Comparison of ENCODE assay signal across 16 cellular contexts in the genomic region with DNA sequence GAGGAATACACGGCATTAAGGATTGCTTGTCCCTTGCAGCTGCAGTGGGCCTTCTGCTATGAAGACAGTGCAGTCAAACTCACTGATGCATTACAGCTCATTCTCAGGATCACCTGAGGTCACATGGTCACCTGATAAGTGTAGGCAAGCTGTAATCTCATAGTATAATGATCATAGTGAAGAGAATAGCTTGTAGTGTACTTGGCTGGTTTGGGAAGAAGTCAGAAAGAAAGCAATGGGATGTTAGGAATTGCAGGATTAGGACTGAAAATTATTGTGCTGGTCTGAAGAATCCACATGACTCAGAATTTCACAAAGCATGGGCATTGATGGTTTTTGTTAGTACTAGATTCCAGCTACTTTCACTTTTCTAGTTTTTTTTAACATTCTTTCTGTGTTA.
DNase-seq lines count a peak whose midpoint lies in the region; ATAC-seq and TF ChIP-seq lines count a peak whose summit lies in the region.
"Had no signal": no experiment of that assay in that cellular context is flagged by ENCODE, and none has a peak within 500 bp of the region (broad histone marks: within the 10 kb centered on the region; RNA-seq: fewer than 3 reads in every experiment).

No MANE protein-coding gene starts in this region.

- H3K27ac ChIP-seq in RWPE2 (ENCODE audit: poor library complexity, severe bottlenecking), result peak overlapping the region; percentile 2
- H3K27ac ChIP-seq: upper lobe of right lung had no signal

- POLR2A ChIA-PET in activated CD4-positive, alpha-beta T cell treated with anti-CD3 and anti-CD28 coated beads, Interleukin-2, amount 10 ng/mL, durations not matched to agents 7 days and 5 days (lab: Charles Lee), result no interaction called here

- ATAC-seq in GM18511 (IDR thresholded peaks at IDR 0.05; ENCODE audit: unreplicated experiment), result peak; percentile 47
- no peak for ATAC-seq in RWPE2 (ENCODE audit: low read depth)
- no peak for ATAC-seq in memory B cell (ENCODE audit: low read depth)
- ATAC-seq in HG02884 (IDR thresholded peaks at IDR 0.05; ENCODE audit: unreplicated experiment), result no peak
- ATAC-seq in activated CD8-positive, alpha-beta memory T cell treated with anti-CD3 and anti-CD28 coated beads, Interleukin-2, amount 10 ng/mL, durations not matched to agents 7 days and 5 days, result no peak
- ATAC-seq: left lobe of liver, PC-3, upper lobe of right lung had no signal

- H3K27me3 ChIP-seq in RWPE2 (ENCODE audit: insufficient read depth, poor library complexity, severe bottlenecking), result no peaks in the 10 kb centered on the region
- H3K27me3 ChIP-seq: upper lobe of right lung had no signal

- peaks cover 47% of the 10 kb centered on the region for H3K4me1 ChIP-seq in RWPE2 (ENCODE audit: insufficient read depth, poor library complexity, severe bottlenecking)

- CTCF ChIA-PET in activated CD4-positive, alpha-beta T cell treated with anti-CD3 and anti-CD28 coated beads, Interleukin-2, amount 10 ng/mL, durations not matched to agents 7 days and 5 days (lab: Charles Lee), result no interaction called here
- CTCF ChIA-PET in activated CD8-positive, alpha-beta memory T cell treated with anti-CD3 and anti-CD28 coated beads, Interleukin-2, amount 10 ng/mL, durations not matched to agents 7 days and 5 days (lab: Charles Lee), result interaction anchor here (0.8 kb wide), 1 partner anchor 61 kb away, joined by 3 read pairs; no protein-coding TSS in a partner anchor

- TF ChIP-seq CTCF in AG10803 (conservative IDR thresholded peaks at IDR 0.05; ENCODE audit: low read length), result no peak
- TF ChIP-seq CTCF in RWPE2 (IDR thresholded peaks at IDR 0.05; ENCODE audit: poor library complexity, severe bottlenecking), result no peak

- H3K9me3 ChIP-seq in RWPE2 (ENCODE audit: severe bottlenecking), result no peaks in the 10 kb centered on the region
- H3K9me3 ChIP-seq: upper lobe of right lung had no signal

- peak; percentile 55 for DNase-seq in AG10803 (ENCODE audit: low read depth)
- no peak for DNase-seq in RWPE2 (ENCODE audit: low spot score)
- DNase-seq in memory B cell (ENCODE audit: low spot score in 2 of 2), result no peak
- no peak for DNase-seq in activated CD4-positive, alpha-beta T cell treated with anti-CD3 and anti-CD28 coated beads, Interleukin-2, amount 10 ng/mL, durations not matched to agents 7 days and 5 days
- no peak for DNase-seq in activated CD8-positive, alpha-beta memory T cell treated with anti-CD3 and anti-CD28 coated beads, Interleukin-2, amount 10 ng/mL, durations not matched to agents 7 days and 5 days
- DNase-seq: activated CD4-positive, CD25-positive, alpha-beta regulatory T cell; activated naive CD8-positive, alpha-beta T cell treated with anti-CD3 and anti-CD28 coated beads for 36 hours; GF-D8; H9; naive B cell; PC-3; stimulated activated CD4-positive, alpha-beta T cell treated with anti-CD3 and anti-CD28 coated beads, Interleukin-4, amount 100 ng/mL, for 1 hour; upper lobe of right lung had no signal

- peaks cover 16% of the 10 kb centered on the region for H3K36me3 Mint-ChIP-seq in memory B cell
- H3K36me3 Mint-ChIP-seq in activated CD4-positive, alpha-beta T cell treated with anti-CD3 and anti-CD28 coated beads, Interleukin-2, amount 10 ng/mL, durations not matched to agents 7 days and 5 days (ENCODE audit: low read depth), result no peaks in the 10 kb centered on the region
- peaks cover 4% of the 10 kb centered on the region for H3K36me3 Mint-ChIP-seq in activated CD8-positive, alpha-beta memory T cell treated with anti-CD3 and anti-CD28 coated beads, Interleukin-2, amount 10 ng/mL, durations not matched to agents 7 days and 5 days

- no peaks in the 10 kb centered on the region for H3K9me3 Mint-ChIP-seq in memory B cell
- no peaks in the 10 kb centered on the region for H3K9me3 Mint-ChIP-seq in activated CD4-positive, alpha-beta T cell treated with anti-CD3 and anti-CD28 coated beads, Interleukin-2, amount 10 ng/mL, durations not matched to agents 7 days and 5 days
- no peaks in the 10 kb centered on the region for H3K9me3 Mint-ChIP-seq in activated CD8-positive, alpha-beta memory T cell treated with anti-CD3 and anti-CD28 coated beads, Interleukin-2, amount 10 ng/mL, durations not matched to agents 7 days and 5 days (ENCODE audit: low read depth)
- H3K9me3 Mint-ChIP-seq: activated naive CD8-positive, alpha-beta T cell treated with anti-CD3 and anti-CD28 coated beads for 36 hours; H9; naive B cell had no signal

- peaks cover 34% of the 10 kb centered on the region for H3K4me1 Mint-ChIP-seq in memory B cell
- no peaks in the 10 kb centered on the region for H3K4me1 Mint-ChIP-seq in activated CD4-positive, alpha-beta T cell treated with anti-CD3 and anti-CD28 coated beads, Interleukin-2, amount 10 ng/mL, durations not matched to agents 7 days and 5 days
- peaks cover 1% of the 10 kb centered on the region for H3K4me1 Mint-ChIP-seq in activated CD8-positive, alpha-beta memory T cell treated with anti-CD3 and anti-CD28 coated beads, Interleukin-2, amount 10 ng/mL, durations not matched to agents 7 days and 5 days
- H3K4me1 Mint-ChIP-seq: H9 had no signal

- H3K27me3 Mint-ChIP-seq in memory B cell, result no peaks in the 10 kb centered on the region
- H3K27me3 Mint-ChIP-seq in activated CD4-positive, alpha-beta T cell treated with anti-CD3 and anti-CD28 coated beads, Interleukin-2, amount 10 ng/mL, durations not matched to agents 7 days and 5 days, result no peaks in the 10 kb centered on the region
- H3K27me3 Mint-ChIP-seq in activated CD8-positive, alpha-beta memory T cell treated with anti-CD3 and anti-CD28 coated beads, Interleukin-2, amount 10 ng/mL, durations not matched to agents 7 days and 5 days, result no peaks in the 10 kb centered on the region
- H3K27me3 Mint-ChIP-seq: activated naive CD8-positive, alpha-beta T cell treated with anti-CD3 and anti-CD28 coated beads for 36 hours; naive B cell had no signal

- no peaks in the 10 kb centered on the region for H3K36me3 ChIP-seq in RWPE2 (ENCODE audit: low read depth)
- H3K36me3 ChIP-seq: upper lobe of right lung had no signal

- H3K27ac Mint-ChIP-seq in memory B cell, result peak overlapping the region; percentile 56
- H3K27ac Mint-ChIP-seq in activated CD4-positive, alpha-beta T cell treated with anti-CD3 and anti-CD28 coated beads, Interleukin-2, amount 10 ng/mL, durations not matched to agents 7 days and 5 days, result no peak overlapping the region
- H3K27ac Mint-ChIP-seq in activated CD8-positive, alpha-beta memory T cell treated with anti-CD3 and anti-CD28 coated beads, Interleukin-2, amount 10 ng/mL, durations not matched to agents 7 days and 5 days, result no peak overlapping the region
- H3K27ac Mint-ChIP-seq: activated naive CD8-positive, alpha-beta T cell treated with anti-CD3 and anti-CD28 coated beads for 36 hours had no signal

- H3K4me3 ChIP-seq in AG10803 (ENCODE audit: low read length) (no peak overlapping the region), RWPE2 (ENCODE audit: severe bottlenecking) (no peak overlapping the region)
- H3K4me3 ChIP-seq: upper lobe of right lung had no signal

- no peak overlapping the region for H3K4me3 Mint-ChIP-seq in memory B cell
- H3K4me3 Mint-ChIP-seq in activated CD4-positive, alpha-beta T cell treated with anti-CD3 and anti-CD28 coated beads, Interleukin-2, amount 10 ng/mL, durations not matched to agents 7 days and 5 days, result no peak overlapping the region
- H3K4me3 Mint-ChIP-seq in activated CD8-positive, alpha-beta memory T cell treated with anti-CD3 and anti-CD28 coated beads, Interleukin-2, amount 10 ng/mL, durations not matched to agents 7 days and 5 days, result no peak overlapping the region
- H3K4me3 Mint-ChIP-seq: activated naive CD8-positive, alpha-beta T cell treated with anti-CD3 and anti-CD28 coated beads for 36 hours; H9; naive B cell had no signal
